Comparison of ENCODE assay signal across 9 cellular contexts in the genomic region with DNA sequence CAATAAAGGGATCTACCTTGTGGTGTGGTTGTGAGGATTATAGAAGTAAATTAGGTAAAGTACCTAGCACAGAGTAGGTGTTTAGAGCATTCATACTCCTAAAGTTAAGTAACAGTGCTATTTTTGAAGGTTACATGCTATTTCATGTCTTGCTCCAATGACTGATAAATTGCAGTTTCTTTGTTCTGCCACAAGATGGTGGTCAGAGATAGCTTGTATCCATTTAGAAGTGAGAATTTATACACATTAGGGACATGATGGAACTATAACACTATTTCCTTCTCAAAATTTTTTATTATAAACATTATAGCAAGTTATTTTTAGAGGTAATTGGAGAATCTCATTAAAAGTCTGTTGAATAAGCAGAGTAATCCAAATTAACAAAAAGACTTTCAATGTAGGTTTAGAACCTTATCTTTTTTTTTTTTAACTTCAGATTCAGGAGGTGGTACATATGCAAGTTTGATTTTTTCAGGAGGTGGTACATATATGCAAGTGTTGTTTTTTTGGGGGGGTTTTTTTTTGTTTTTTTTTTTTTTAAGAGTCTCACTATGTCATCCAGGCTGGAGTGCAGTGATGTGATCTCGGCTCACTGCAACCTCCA. TPM values are rescaled to one million over a fixed set of nuclear protein-coding genes. Genes with fewer than 3 reads are reported as not detected.
A peak's percentile ranks its signal among the peaks of the same experiment; 100 is the strongest.
DNase-seq lines count a peak whose midpoint lies in the region; ATAC-seq and TF ChIP-seq lines count a peak whose summit lies in the region.
"Had no signal": no experiment of that assay in that cellular context is flagged by ENCODE, and none has a peak within 500 bp of the region (broad histone marks: within the 10 kb centered on the region; RNA-seq: fewer than 3 reads in every experiment).

No MANE protein-coding gene starts in this region.

- TF ChIP-seq CTCF in GM06990 (IDR thresholded peaks at IDR 0.05; ENCODE audit: insufficient read depth, low read length, poor library complexity, severe bottlenecking) (peak; percentile 56), VCaP (conservative IDR thresholded peaks at IDR 0.05) (peak; percentile 79), spleen (IDR thresholded peaks at IDR 0.05 in 8 of 11, conservative IDR thresholded peaks at IDR 0.05 in 3 of 11) (peak in 10 of 11 experiments; percentile 5 to 58 (median 46))

- 88 to 100% (median 100%) methylated on average over 1 of the region's 1 CpG for WGBS in spleen, 5 donors

- H3K9me3 ChIP-seq in spleen = no peaks in the 10 kb centered on the region

- intact Hi-C loops in spleen (cut with DNase I; ENCODE audit: low total_unique reads) = no loop called here

- H3K4me3 ChIP-seq in GM06990 (replicated peaks; ENCODE audit: low read depth, low read length) (no peak overlapping the region), spleen (no peak overlapping the region)

- TF ChIP-seq POLR2A in spleen (IDR thresholded peaks at IDR 0.05) = no peak

- H3K27me3 ChIP-seq in GM06990 (replicated peaks; ENCODE audit: control insufficient read depth, insufficient read depth, low read length) (no peaks in the 10 kb centered on the region), spleen (replicated peaks in 1 of 7) (no peaks in the 10 kb centered on the region)

- in situ Hi-C loops in KBM-7 (cut with MboI; ENCODE audit: low pct_unique_long_range_greater_than_20kb, low sequenced_read_pairs) = no loop called here

- DNase-seq in AG08395 (ENCODE audit: low spot score) (peak; percentile 50), GM06990 (ENCODE audit: extremely low read depth, insufficient read length) (no peak), KBM-7 (peak; percentile 41), germinal center (ENCODE audit: low spot score) (peak; percentile 41), spleen (no peak), HPDE6-E6E7 (ENCODE audit: extremely low spot score) (no peak)

- H3K27ac ChIP-seq in VCaP = no peak overlapping the region
- no peak overlapping the region for H3K27ac ChIP-seq in spleen
- H3K27ac ChIP-seq: HL-60 had no signal

- H3K4me1 ChIP-seq in spleen = peaks cover 0 to 22% (median 0%) of the 10 kb centered on the region in 6 donors

- no peak for ATAC-seq in HG03045 (IDR thresholded peaks at IDR 0.05; ENCODE audit: unreplicated experiment)

- H3K36me3 ChIP-seq in GM06990 (ENCODE audit: control insufficient read depth, insufficient read depth, low read length) = peaks cover 1% of the 10 kb centered on the region
- peaks cover 0 to 78% (median 27%) of the 10 kb centered on the region in 6 donors for H3K36me3 ChIP-seq in spleen

RNA-seq across cellular contexts. Expression of gene MTREX, which starts 17.1 kb away (rescaled TPM):
- 10 to 100 TPM; 48.4 to 73.6 (median 64.3) TPM for total RNA-seq in spleen
- 10 to 100 TPM; 13.8 to 20.4 (median 19.4) TPM for polyA plus RNA-seq in spleen

RNA-seq across cellular contexts. Expression of gene DHX29, which starts 17.4 kb away (rescaled TPM):
- total RNA-seq in spleen = 10 to 100 TPM; 16.3 to 27.0 (median 18.4) TPM
- 1 to 10 TPM; 4.5 to 6.9 (median 5.1) TPM for polyA plus RNA-seq in spleen

Comparison
In these comparisons a context has a peak if more than half of its experiments do, and no peak if none do; other contexts are left out.
1. DNase-seq: peak in AG08395 (single experiment), KBM-7 (single experiment) and germinal center (single experiment); none in GM06990 (single experiment), spleen (single experiment) and HPDE6-E6E7 (single experiment).
2. Peak in every context shown above with its lines, with median percentiles within 50 percentile points of each other: CTCF ChIP-seq.